ENCODE assay signal across 22 cellular contexts in genomic region chr16:89384282-89384681, GRCh38.
DNase-seq lines count a peak whose midpoint lies in the region; ATAC-seq and TF ChIP-seq lines count a peak whose summit lies in the region.
"Had no signal": no experiment of that assay in that cellular context is flagged by ENCODE, and none has a peak within 500 bp of the region (broad histone marks: within the 10 kb centered on the region; RNA-seq: fewer than 3 reads in every experiment).

No MANE protein-coding gene starts in this region.

- no peaks in the 10 kb centered on the region for H3K9me3 ChIP-seq in BLaER1 treated with 17β-estradiol and CSF1 and Interleukin-3, amounts not matched to agents 10 nM and 100 nM (replicated peaks in 1 of 11)
- H3K9me3 ChIP-seq in CD4-positive, alpha-beta T cell (ENCODE audit: control insufficient read depth, low read length) = no peaks in the 10 kb centered on the region
- H3K9me3 ChIP-seq in naive thymus-derived CD4-positive, alpha-beta T cell (ENCODE audit: control insufficient read depth in 2 of 3, low read length in 3 of 3) = no peaks in the 10 kb centered on the region
- H3K9me3 ChIP-seq in uterus = no peaks in the 10 kb centered on the region
- H3K9me3 ChIP-seq: body of pancreas, heart left ventricle, sigmoid colon had no signal

- CTCF ChIA-PET in CD4-positive, alpha-beta T cell (lab: Charles Lee) = no interaction called here
- CTCF ChIA-PET in naive thymus-derived CD4-positive, alpha-beta T cell (lab: Charles Lee) = no interaction called here

- TF ChIP-seq CTCF in CD4-positive, alpha-beta T cell (IDR thresholded peaks at IDR 0.05) = no peak
- no peak for TF ChIP-seq CTCF in uterus (IDR thresholded peaks at IDR 0.05)

- intact Hi-C loops in CD4-positive, alpha-beta T cell (cut with DNase I, micrococcal nuclease) = no loop called here
- intact Hi-C loops in naive thymus-derived CD4-positive, alpha-beta T cell (cut with micrococcal nuclease) = no loop called here
- intact Hi-C loops in uterus (cut with DNase I; ENCODE audit: low total_unique reads) = no loop called here

- H3K9ac ChIP-seq in BLaER1 treated with 17β-estradiol and CSF1 and Interleukin-3, amounts not matched to agents 10 nM and 100 nM = no peak overlapping the region; a peak in 1 of 22 replicates

- POLR2A ChIA-PET in CD4-positive, alpha-beta T cell (lab: Charles Lee) = interaction anchor here (1.0 kb wide), 1 partner anchor 20 kb away, joined by 3 read pairs; no protein-coding TSS in a partner anchor
- POLR2A ChIA-PET in naive thymus-derived CD4-positive, alpha-beta T cell (lab: Charles Lee) = no interaction called here

- peaks cover 92 to 100% (median 100%) of the 10 kb centered on the region in 10 experiments for H3K4me1 ChIP-seq in BLaER1 treated with 17β-estradiol and CSF1 and Interleukin-3, amounts not matched to agents 10 nM and 100 nM
- peaks cover 43 to 63% of the 10 kb centered on the region in 2 donors for H3K4me1 ChIP-seq in naive thymus-derived CD4-positive, alpha-beta T cell (ENCODE audit: control insufficient read depth in 2 of 2, insufficient read depth in 2 of 2, low read length in 2 of 2)
- peaks cover 0 to 8% of the 10 kb centered on the region in 2 donors for H3K4me1 ChIP-seq in uterus

- no peaks in the 10 kb centered on the region for H3K9me3 Mint-ChIP-seq in CD4-positive, alpha-beta T cell
- H3K9me3 Mint-ChIP-seq in activated T-helper 17 cell treated with anti-CD3 and anti-CD28 coated beads, Interleukin-2, amount 50 U/mL, for 72 hours = no peaks in the 10 kb centered on the region
- peaks cover 0 to 2% (median under 1%) of the 10 kb centered on the region in 11 donors for H3K9me3 Mint-ChIP-seq in naive thymus-derived CD4-positive, alpha-beta T cell
- H3K9me3 Mint-ChIP-seq: activated T-helper 2 cell treated with anti-CD3 and anti-CD28 coated beads, Interferon-gamma antibody, Interleukin-2, Interleukin-4, amounts not matched to agents 10 μg/mL and 5 μg/mL and 100 μg/mL, durations not matched to agents 14 hours and 24 hours and 36 hours; dendritic cell treated with granulocyte-macrophage colony-stimulating factor and Interleukin-4, amounts not matched to agents 40 ng/mL and 50 ng/mL, for 4 days; HFFc6 had no signal

- peaks cover 95% of the 10 kb centered on the region for H3K4me1 Mint-ChIP-seq in CD4-positive, alpha-beta T cell (ENCODE audit: low read depth)
- H3K4me1 Mint-ChIP-seq in activated T-helper 17 cell treated with anti-CD3 and anti-CD28 coated beads, Interleukin-2, amount 50 U/mL, for 72 hours = peaks cover 65% of the 10 kb centered on the region
- H3K4me1 Mint-ChIP-seq in naive thymus-derived CD4-positive, alpha-beta T cell = peaks cover 76 to 100% (median 87%) of the 10 kb centered on the region in 7 donors

- H3K4me3 Mint-ChIP-seq in CD4-positive, alpha-beta T cell = peak overlapping the region; percentile 84
- H3K4me3 Mint-ChIP-seq in activated T-helper 17 cell treated with anti-CD3 and anti-CD28 coated beads, Interleukin-2, amount 50 U/mL, for 72 hours = peak overlapping the region; percentile 75
- peak overlapping the region; percentile 64 to 90 (median 76) for H3K4me3 Mint-ChIP-seq in naive thymus-derived CD4-positive, alpha-beta T cell
- H3K4me3 Mint-ChIP-seq: dendritic cell treated with granulocyte-macrophage colony-stimulating factor and Interleukin-4, amounts not matched to agents 40 ng/mL and 50 ng/mL, for 4 days; HFFc6 had no signal

- H4K20me1 ChIP-seq in BLaER1 treated with 17β-estradiol and CSF1 and Interleukin-3, amounts not matched to agents 10 nM and 100 nM = peaks cover 100% of the 10 kb centered on the region in 11 experiments

- TF ChIP-seq POLR2A in uterus (IDR thresholded peaks at IDR 0.05) = no peak

- ATAC-seq in CD4-positive, alpha-beta T cell (ENCODE audit: poor library complexity) = no peak
- no peak for ATAC-seq in activated T-helper 17 cell treated with anti-CD3 and anti-CD28 coated beads, Interleukin-2, amount 50 U/mL, for 72 hours (replicated peaks)
- no peak for ATAC-seq in naive thymus-derived CD4-positive, alpha-beta T cell
- ATAC-seq: body of pancreas, heart left ventricle had no signal

- H3K27me3 Mint-ChIP-seq in CD4-positive, alpha-beta T cell = no peaks in the 10 kb centered on the region
- H3K27me3 Mint-ChIP-seq in activated T-helper 17 cell treated with anti-CD3 and anti-CD28 coated beads, Interleukin-2, amount 50 U/mL, for 72 hours = no peaks in the 10 kb centered on the region
- no peaks in the 10 kb centered on the region for H3K27me3 Mint-ChIP-seq in naive thymus-derived CD4-positive, alpha-beta T cell
- H3K27me3 Mint-ChIP-seq: B cell; dendritic cell treated with granulocyte-macrophage colony-stimulating factor and Interleukin-4, amounts not matched to agents 40 ng/mL and 50 ng/mL, for 4 days had no signal

- no peak for DNase-seq in CD4-positive, alpha-beta T cell
- DNase-seq in naive thymus-derived CD4-positive, alpha-beta T cell = no peak
- DNase-seq in NCI-H2227 (lab: John Stamatoyannopoulos, UW; ENCODE audit: unreplicated experiment) (no peak), H7 (no peak), uterus (no peak)
- DNase-seq: activated CD4-positive, CD25-positive, alpha-beta regulatory T cell treated with anti-CD3 and anti-CD28 coated beads, Interleukin-2, amount 50 U/mL, for 72 hours; DND-41; erythroblast; heart left ventricle; HFFc6; mesendoderm; occipital lobe; SIG-M5; sigmoid colon; stimulated activated CD4-positive, alpha-beta T cell treated with anti-CD3 and anti-CD28 coated beads, Interleukin-2, amount 100 ng/mL, for 24 hours; T-helper 9 cell had no signal

- peak overlapping the region; percentile 54 for H3K27ac Mint-ChIP-seq in CD4-positive, alpha-beta T cell
- peak overlapping the region; percentile 90 for H3K27ac Mint-ChIP-seq in activated T-helper 17 cell treated with anti-CD3 and anti-CD28 coated beads, Interleukin-2, amount 50 U/mL, for 72 hours
- H3K27ac Mint-ChIP-seq in naive thymus-derived CD4-positive, alpha-beta T cell = peak overlapping the region in 8 of 9 donors; percentile 46 to 93 (median 70)
- H3K27ac Mint-ChIP-seq: B cell had no signal

- H3K4me3 ChIP-seq in BLaER1 treated with 17β-estradiol and CSF1 and Interleukin-3, amounts not matched to agents 10 nM and 100 nM = no peak overlapping the region
- no peak overlapping the region for H3K4me3 ChIP-seq in naive thymus-derived CD4-positive, alpha-beta T cell (ENCODE audit: low read length)
- H3K4me3 ChIP-seq in H7 (ENCODE audit: insufficient read depth, low read depth, low read length) (no peak overlapping the region), uterus (no peak overlapping the region)
- H3K4me3 ChIP-seq: body of pancreas, heart left ventricle, sigmoid colon had no signal

- peaks cover 33% of the 10 kb centered on the region for H3K36me3 Mint-ChIP-seq in CD4-positive, alpha-beta T cell (ENCODE audit: low read depth)
- H3K36me3 Mint-ChIP-seq in activated T-helper 17 cell treated with anti-CD3 and anti-CD28 coated beads, Interleukin-2, amount 50 U/mL, for 72 hours (ENCODE audit: low read depth) = peaks cover 40% of the 10 kb centered on the region
- peaks cover under 1 to 11% (median 7%) of the 10 kb centered on the region in 5 donors for H3K36me3 Mint-ChIP-seq in naive thymus-derived CD4-positive, alpha-beta T cell

- peaks cover 0 to 28% (median 19%) of the 10 kb centered on the region in 11 experiments; a peak in 13 of 22 replicates for H3K36me3 ChIP-seq in BLaER1 treated with 17β-estradiol and CSF1 and Interleukin-3, amounts not matched to agents 10 nM and 100 nM
- H3K36me3 ChIP-seq in naive thymus-derived CD4-positive, alpha-beta T cell (ENCODE audit: control insufficient read depth in 2 of 3, insufficient read depth in 3 of 3, low read length in 3 of 3) = no peaks in the 10 kb centered on the region
- H3K36me3 ChIP-seq in H7 (replicated peaks; ENCODE audit: control insufficient read depth, insufficient read depth, low read length) (no peaks in the 10 kb centered on the region), uterus (no peaks in the 10 kb centered on the region)
- H3K36me3 ChIP-seq: heart left ventricle, sigmoid colon had no signal

- H3K27ac ChIP-seq in BLaER1 treated with 17β-estradiol and CSF1 and Interleukin-3, amounts not matched to agents 10 nM and 100 nM = no peak overlapping the region
- H3K27ac ChIP-seq in CD4-positive, alpha-beta T cell (ENCODE audit: low read depth, low read length) = no peak overlapping the region
- peak overlapping the region; percentile 1 for H3K27ac ChIP-seq in naive thymus-derived CD4-positive, alpha-beta T cell (ENCODE audit: low read depth, low read length)
- no peak overlapping the region for H3K27ac ChIP-seq in uterus
- H3K27ac ChIP-seq: heart left ventricle, sigmoid colon had no signal

- H3K27me3 ChIP-seq in BLaER1 treated with 17β-estradiol and CSF1 and Interleukin-3, amounts not matched to agents 10 nM and 100 nM = no peaks in the 10 kb centered on the region
- H3K27me3 ChIP-seq in CD4-positive, alpha-beta T cell (ENCODE audit: control insufficient read depth, insufficient read depth, low read length) = no peaks in the 10 kb centered on the region
- H3K27me3 ChIP-seq in naive thymus-derived CD4-positive, alpha-beta T cell (ENCODE audit: control insufficient read depth in 2 of 2, insufficient read depth in 2 of 2, low read length in 2 of 2) = no peaks in the 10 kb centered on the region
- H3K27me3 ChIP-seq in H7 (ENCODE audit: control insufficient read depth, insufficient read depth, low read length) = no peaks in the 10 kb centered on the region
- no peaks in the 10 kb centered on the region for H3K27me3 ChIP-seq in uterus
- H3K27me3 ChIP-seq: body of pancreas, heart left ventricle, sigmoid colon had no signal

- H3K4me2 ChIP-seq in BLaER1 treated with 17β-estradiol and CSF1 and Interleukin-3, amounts not matched to agents 10 nM and 100 nM = peak overlapping the region; percentile 70 to 86 (median 76); a peak in 21 of 22 replicates
